22 cellular contexts compared by ENCODE assay signal in the genomic region with DNA sequence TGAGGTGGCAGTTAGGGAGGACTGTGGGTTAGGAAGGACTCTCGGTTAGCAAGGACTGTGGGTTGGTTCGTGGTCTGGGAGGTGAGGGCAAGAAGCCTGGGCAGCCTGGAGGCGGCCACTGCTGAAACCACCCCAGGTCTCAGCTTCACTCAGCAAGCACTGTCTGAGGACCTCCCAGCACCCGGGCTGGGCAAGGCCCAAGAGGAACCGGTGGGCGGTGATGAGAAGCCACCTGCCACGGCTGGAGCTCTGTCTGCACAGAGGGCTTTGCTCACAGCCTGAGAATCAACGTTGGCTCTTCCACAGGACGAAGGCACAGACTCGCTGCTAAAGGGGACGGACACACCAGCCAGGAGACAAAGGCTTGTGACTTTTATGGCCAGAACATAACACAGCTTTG.
"Had no signal": no experiment of that assay in that cellular context is flagged by ENCODE, and none has a peak within 500 bp of the region (broad histone marks: within the 10 kb centered on the region; RNA-seq: fewer than 3 reads in every experiment).

No MANE protein-coding gene starts in this region.

- H3K27me3 ChIP-seq: brain microvascular endothelial cell had no signal

- H3K4me3 Mint-ChIP-seq: activated CD8-positive, alpha-beta T cell treated with anti-CD3 and anti-CD28 coated beads for 36 hours; activated naive CD4-positive, alpha-beta T cell treated with anti-CD3 and anti-CD28 coated beads, Interleukin-2, amount 10 ng/mL, durations not matched to agents 7 days and 5 days; activated naive CD8-positive, alpha-beta T cell treated with anti-CD3 and anti-CD28 coated beads, Interleukin-2, amount 10 ng/mL, durations not matched to agents 7 days and 5 days; activated T-helper 1 cell treated with anti-CD3 and anti-CD28 coated beads, Interleukin-12 subunit alpha, Interleukin-12 subunit beta, Interleukin-2, Interleukin-4 antibody, amounts not matched to agents 30 ng/mL and 10 ng/mL and 1 ng/mL, durations not matched to agents 14 hours and 24 hours and 36 hours; central memory CD8-positive, alpha-beta T cell; dendritic cell treated with granulocyte-macrophage colony-stimulating factor and Interleukin-4, amounts not matched to agents 40 ng/mL and 50 ng/mL, for 4 days; endodermal cell; WTC11 had no signal

- DNase-seq: activated CD4-positive, alpha-beta T cell treated with anti-CD3 and anti-CD28 coated beads for 1 hour; activated CD4-positive, alpha-beta T cell treated with anti-CD3 and anti-CD28 coated beads for 48 hours; activated CD8-positive, alpha-beta memory T cell treated with anti-CD3 and anti-CD28 coated beads for 24 hours; activated CD8-positive, alpha-beta T cell treated with anti-CD3 and anti-CD28 coated beads for 36 hours; activated gamma-delta T cell; activated naive CD4-positive, alpha-beta T cell; activated naive CD4-positive, alpha-beta T cell treated with anti-CD3 and anti-CD28 coated beads, Interleukin-2, amount 10 ng/mL, durations not matched to agents 7 days and 5 days; activated naive CD8-positive, alpha-beta T cell treated with anti-CD3 and anti-CD28 coated beads, Interleukin-2, amount 10 ng/mL, durations not matched to agents 7 days and 5 days; activated T-cell treated with anti-CD3 and anti-CD28 coated beads, Interleukin-2, amount 50 U/mL, for 48 hours; brain microvascular endothelial cell; dorsolateral prefrontal cortex; effector memory CD4-positive, alpha-beta T cell; endodermal cell; foreskin fibroblast; T-helper 2 cell had no signal

- H3K27ac Mint-ChIP-seq: activated CD8-positive, alpha-beta T cell treated with anti-CD3 and anti-CD28 coated beads for 36 hours; activated naive CD4-positive, alpha-beta T cell treated with anti-CD3 and anti-CD28 coated beads, Interleukin-2, amount 10 ng/mL, durations not matched to agents 7 days and 5 days; activated naive CD4-positive, alpha-beta T cell treated with anti-CD3 and anti-CD28 coated beads, Interleukin-2, amount 50 U/mL, for 72 hours; activated naive CD8-positive, alpha-beta T cell treated with anti-CD3 and anti-CD28 coated beads, Interleukin-2, amount 10 ng/mL, durations not matched to agents 7 days and 5 days; activated T-helper 1 cell treated with anti-CD3 and anti-CD28 coated beads, Interleukin-12 subunit alpha, Interleukin-12 subunit beta, Interleukin-2, Interleukin-4 antibody, amounts not matched to agents 30 ng/mL and 10 ng/mL and 1 ng/mL, durations not matched to agents 14 hours and 24 hours and 36 hours; dendritic cell treated with granulocyte-macrophage colony-stimulating factor and Interleukin-4, amounts not matched to agents 40 ng/mL and 50 ng/mL, for 4 days; endodermal cell; WTC11 had no signal

- H3K4me1 Mint-ChIP-seq: activated naive CD4-positive, alpha-beta T cell treated with anti-CD3 and anti-CD28 coated beads, Interleukin-2, amount 10 ng/mL, durations not matched to agents 7 days and 5 days; activated naive CD8-positive, alpha-beta T cell treated with anti-CD3 and anti-CD28 coated beads, Interleukin-2, amount 10 ng/mL, durations not matched to agents 7 days and 5 days; central memory CD8-positive, alpha-beta T cell had no signal

- H3K27me3 Mint-ChIP-seq: dendritic cell treated with granulocyte-macrophage colony-stimulating factor and Interleukin-4, amounts not matched to agents 40 ng/mL and 50 ng/mL, for 4 days had no signal

- H3K27ac ChIP-seq: brain microvascular endothelial cell, coronary artery, dorsolateral prefrontal cortex had no signal

- H3K36me3 ChIP-seq: brain microvascular endothelial cell had no signal

- H3K4me3 ChIP-seq: coronary artery, dorsolateral prefrontal cortex had no signal

- ATAC-seq: activated CD8-positive, alpha-beta T cell treated with anti-CD3 and anti-CD28 coated beads for 36 hours; activated naive CD4-positive, alpha-beta T cell treated with anti-CD3 and anti-CD28 coated beads, Interleukin-2, amount 50 U/mL, for 72 hours; esophagus mucosa; WTC11 had no signal

- H3K36me3 Mint-ChIP-seq: activated naive CD4-positive, alpha-beta T cell treated with anti-CD3 and anti-CD28 coated beads, Interleukin-2, amount 10 ng/mL, durations not matched to agents 7 days and 5 days; activated naive CD8-positive, alpha-beta T cell treated with anti-CD3 and anti-CD28 coated beads, Interleukin-2, amount 10 ng/mL, durations not matched to agents 7 days and 5 days had no signal

- H3K9me3 Mint-ChIP-seq: activated CD8-positive, alpha-beta T cell treated with anti-CD3 and anti-CD28 coated beads for 36 hours; activated naive CD4-positive, alpha-beta T cell treated with anti-CD3 and anti-CD28 coated beads, Interleukin-2, amount 10 ng/mL, durations not matched to agents 7 days and 5 days; activated naive CD8-positive, alpha-beta T cell treated with anti-CD3 and anti-CD28 coated beads, Interleukin-2, amount 10 ng/mL, durations not matched to agents 7 days and 5 days; central memory CD8-positive, alpha-beta T cell; dendritic cell treated with granulocyte-macrophage colony-stimulating factor and Interleukin-4, amounts not matched to agents 40 ng/mL and 50 ng/mL, for 4 days had no signal
